Comparison of ENCODE assay signal across 8 cellular contexts in the genomic region with DNA sequence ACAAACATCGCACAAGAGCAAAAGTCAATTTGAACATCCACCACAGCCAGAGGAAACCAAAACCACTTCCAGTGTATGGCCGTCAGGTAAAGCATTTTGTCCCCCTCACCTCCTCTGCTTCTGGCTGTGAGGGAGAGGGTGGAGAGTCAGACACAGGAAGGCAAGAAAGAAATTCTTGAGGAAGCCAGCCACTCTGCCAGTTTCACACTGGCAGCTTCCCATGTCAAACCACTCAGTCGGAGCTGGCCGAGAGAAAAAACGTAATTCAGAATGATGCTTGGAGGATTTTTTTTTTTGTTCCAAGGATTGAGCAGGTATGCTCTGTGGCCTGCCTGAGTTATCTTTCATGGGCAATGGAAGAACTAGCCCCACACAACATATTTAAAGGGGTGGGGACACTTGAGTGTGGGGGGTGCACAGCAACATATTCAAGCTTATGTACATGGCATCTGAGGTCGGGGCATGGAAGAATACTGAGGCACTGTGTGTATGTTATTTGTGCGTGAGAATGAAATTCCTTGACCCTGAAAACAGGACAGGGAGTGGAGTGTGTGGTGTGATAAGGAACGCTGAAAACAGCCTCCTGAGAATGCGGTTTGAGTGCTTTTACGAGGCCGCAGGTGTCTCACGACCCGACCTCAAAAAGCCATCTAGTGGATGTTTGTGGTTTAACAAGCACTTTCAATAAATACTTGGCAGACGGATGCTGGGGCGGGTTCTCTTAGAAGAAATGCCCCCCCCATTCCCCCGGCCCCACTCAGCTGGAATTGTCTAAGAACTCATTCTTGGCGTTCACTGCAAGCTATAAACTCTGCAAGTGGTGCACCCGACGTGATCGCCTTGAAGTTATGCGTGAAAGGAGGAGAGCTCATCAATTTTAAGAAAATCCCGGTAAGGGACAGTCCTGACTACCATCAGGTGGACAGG. TPM values are rescaled to one million over a fixed set of nuclear protein-coding genes. Genes with fewer than 3 reads are reported as not detected.
A peak's percentile ranks its signal among the peaks of the same experiment; 100 is the strongest.
DNase-seq lines count a peak whose midpoint lies in the region; ATAC-seq and TF ChIP-seq lines count a peak whose summit lies in the region.

No MANE protein-coding gene starts in this region.

- peak; percentile 45 for TF ChIP-seq CTCF in OCI-LY3 (IDR thresholded peaks at IDR 0.05; ENCODE audit: low read depth, low read length)

- H3K9ac ChIP-seq in OCI-LY3 (ENCODE audit: low read length), result peak overlapping the region; percentile 55

- H3K36me3 ChIP-seq in OCI-LY3 (replicated peaks; ENCODE audit: low read depth, low read length) (no peaks in the 10 kb centered on the region), esophagus (ENCODE audit: control insufficient read depth in 2 of 2, insufficient read depth in 2 of 2, low read length in 1 of 2) (no peaks in the 10 kb centered on the region)

- H3K9me3 ChIP-seq in OCI-LY3 (ENCODE audit: insufficient read depth, low read length), result no peaks in the 10 kb centered on the region
- H3K9me3 ChIP-seq in esophagus (ENCODE audit: control insufficient read depth in 2 of 2, insufficient read depth in 1 of 2, low read depth in 1 of 2, low read length in 1 of 2), result no peaks in the 10 kb centered on the region

- no peaks in the 10 kb centered on the region for H3K36me3 Mint-ChIP-seq in natural killer cell treated with Interleukin-12 subunit alpha and Interleukin-12 subunit beta and Interleukin-15 and Interleukin-18, amount 100 ng/mL, for 72 hours

- H4K20me1 ChIP-seq in OCI-LY3 (ENCODE audit: insufficient read depth, low read length), result no peaks in the 10 kb centered on the region

- peak; percentile 67 to 69 for ATAC-seq in natural killer cell treated with Interleukin-12 subunit alpha and Interleukin-12 subunit beta and Interleukin-15 and Interleukin-18, amount 100 ng/mL, for 72 hours
- ATAC-seq in GM19328 (IDR thresholded peaks at IDR 0.05; ENCODE audit: unreplicated experiment), result no peak

- H3K9me3 Mint-ChIP-seq in natural killer cell treated with Interleukin-12 subunit alpha and Interleukin-12 subunit beta and Interleukin-15 and Interleukin-18, amount 100 ng/mL, for 72 hours, result no peaks in the 10 kb centered on the region

- H3K4me1 Mint-ChIP-seq in natural killer cell treated with Interleukin-12 subunit alpha and Interleukin-12 subunit beta and Interleukin-15 and Interleukin-18, amount 100 ng/mL, for 72 hours (ENCODE audit: low read depth in 2 of 2), result peaks cover 27 to 32% of the 10 kb centered on the region in 2 donors

- H3K27me3 ChIP-seq in OCI-LY3 (ENCODE audit: low read depth, low read length) (no peaks in the 10 kb centered on the region), esophagus (ENCODE audit: control insufficient read depth in 1 of 2, insufficient read depth in 2 of 2, low read length in 2 of 2) (no peaks in the 10 kb centered on the region)

- peak overlapping the region; percentile 97 for H2AFZ ChIP-seq in OCI-LY3 (ENCODE audit: low read depth, low read length)

- 19% methylated on average over 22 of the region's 22 CpGs for WGBS in esophagus, 2 donors

- H3K79me2 ChIP-seq in OCI-LY3 (ENCODE audit: low read length), result no peaks in the 10 kb centered on the region

- H3K27ac ChIP-seq in OCI-LY3 (ENCODE audit: low read length), result no peak overlapping the region
- peak overlapping the region; percentile 6 to 64 for H3K27ac ChIP-seq in esophagus (ENCODE audit: low read depth in 2 of 2, low read length in 1 of 2)

- H3K4me3 Mint-ChIP-seq in natural killer cell treated with Interleukin-12 subunit alpha and Interleukin-12 subunit beta and Interleukin-15 and Interleukin-18, amount 100 ng/mL, for 72 hours, result peak overlapping the region; percentile 78

- H3K4me3 ChIP-seq in Jurkat, Clone E6-1 (ENCODE audit: low read length), result peak overlapping the region; percentile 42
- H3K4me3 ChIP-seq in OCI-LY3 (ENCODE audit: low read length) (peak overlapping the region; percentile 73), esophagus (ENCODE audit: low read depth in 1 of 2, low read length in 2 of 2) (no peak overlapping the region)

- H3K27me3 Mint-ChIP-seq in natural killer cell treated with Interleukin-12 subunit alpha and Interleukin-12 subunit beta and Interleukin-15 and Interleukin-18, amount 100 ng/mL, for 72 hours, result no peaks in the 10 kb centered on the region

- H3K4me2 ChIP-seq in OCI-LY3 (ENCODE audit: low read length), result peak overlapping the region; percentile 92

- peak; percentile 62 for DNase-seq in DMS53 treated with DMSO at 0.1 percent for 48 hours (lab: John Stamatoyannopoulos, UW; ENCODE audit: unreplicated experiment)
- peak; percentile 95 for DNase-seq in Jurkat, Clone E6-1 (ENCODE audit: low read depth, low spot score)
- DNase-seq in activated CD8-positive, alpha-beta memory T cell treated with anti-CD3 and anti-CD28 coated beads, Interleukin-2, amount 50 U/mL, for 48 hours, result peak; percentile 67
- peak; percentile 74 for DNase-seq in natural killer cell treated with Interleukin-12 subunit alpha and Interleukin-12 subunit beta and Interleukin-15 and Interleukin-18, amount 100 ng/mL, for 72 hours (ENCODE audit: low spot score)
- DNase-seq in superior temporal gyrus (ENCODE audit: extremely low spot score), result peak; percentile 68

- peaks cover 12% of the 10 kb centered on the region for H3K4me1 ChIP-seq in OCI-LY3 (ENCODE audit: low read length)
- H3K4me1 ChIP-seq in esophagus (ENCODE audit: control insufficient read depth in 2 of 2, insufficient read depth in 2 of 2, low read length in 1 of 2), result no peaks in the 10 kb centered on the region

- peak overlapping the region; percentile 56 to 80 for H3K27ac Mint-ChIP-seq in natural killer cell treated with Interleukin-12 subunit alpha and Interleukin-12 subunit beta and Interleukin-15 and Interleukin-18, amount 100 ng/mL, for 72 hours

RNA-seq across cellular contexts. Expression of a gene that starts 22.3 kb away (rescaled TPM):
- 135 TPM for polyA plus RNA-seq in Jurkat, Clone E6-1 (2012; ENCODE audit: insufficient read depth, insufficient read length)
- 10 to 100 TPM; 27.8 to 28.7 TPM for polyA plus RNA-seq in esophagus
- total RNA-seq in natural killer cell treated with Interleukin-12 subunit alpha and Interleukin-12 subunit beta and Interleukin-15 and Interleukin-18, amount 100 ng/mL, for 72 hours, result 10 to 100 TPM; 80.5 to 99.5 TPM

RNA-seq across cellular contexts. Expression of a gene that starts 27.5 kb away (rescaled TPM):
- polyA plus RNA-seq in Jurkat, Clone E6-1 (2012; ENCODE audit: insufficient read depth, insufficient read length), result 11.4 TPM
- polyA plus RNA-seq in esophagus, result 10 to 100 TPM; 10.2 to 11.6 TPM
- total RNA-seq in natural killer cell treated with Interleukin-12 subunit alpha and Interleukin-12 subunit beta and Interleukin-15 and Interleukin-18, amount 100 ng/mL, for 72 hours, result 10 to 100 TPM in 1 of 2 donors, 1 to 10 TPM in 1; 6.9 to 13.2 TPM

RNA-seq across cellular contexts. Expression of a gene that starts 31.2 kb away (rescaled TPM):
- polyA plus RNA-seq in Jurkat, Clone E6-1 (2012; ENCODE audit: insufficient read depth, insufficient read length), result 12.3 TPM
- polyA plus RNA-seq in esophagus, result 10 to 100 TPM; 20.1 to 39.8 TPM
- 100 to 1,000 TPM; 243 to 346 TPM for total RNA-seq in natural killer cell treated with Interleukin-12 subunit alpha and Interleukin-12 subunit beta and Interleukin-15 and Interleukin-18, amount 100 ng/mL, for 72 hours

RNA-seq across cellular contexts. Expression of a gene that starts 46.3 kb away (rescaled TPM):
- 26.3 TPM for polyA plus RNA-seq in Jurkat, Clone E6-1 (2012; ENCODE audit: insufficient read depth, insufficient read length)
- 100 to 1,000 TPM in 1 of 2 donors, 10 to 100 TPM in 1; 58.7 to 134 TPM for polyA plus RNA-seq in esophagus
- total RNA-seq in natural killer cell treated with Interleukin-12 subunit alpha and Interleukin-12 subunit beta and Interleukin-15 and Interleukin-18, amount 100 ng/mL, for 72 hours, result 10 to 100 TPM; 38.1 to 51.4 TPM

RNA-seq across cellular contexts. Expression of a gene that starts 46.6 kb away (rescaled TPM):
- 111 TPM for polyA plus RNA-seq in Jurkat, Clone E6-1 (2012; ENCODE audit: insufficient read depth, insufficient read length)
- polyA plus RNA-seq in esophagus, result 10 to 100 TPM; 12.5 to 15.0 TPM
- 100 to 1,000 TPM in 1 of 2 donors, 10 to 100 TPM in 1; 52.9 to 115 TPM for total RNA-seq in natural killer cell treated with Interleukin-12 subunit alpha and Interleukin-12 subunit beta and Interleukin-15 and Interleukin-18, amount 100 ng/mL, for 72 hours

Comparison
In these comparisons a context has a peak if more than half of its experiments do, and no peak if none do; other contexts are left out.
1. H3K4me3 ChIP-seq: peak in Jurkat, Clone E6-1 (single experiment) and OCI-LY3 (single experiment); none in esophagus (0 of 2).
2. Peak in every context shown above with its lines, with median percentiles within 50 percentile points of each other: DNase-seq.